8 cellular contexts compared by ENCODE assay signal in genomic region chr2:239296020-239296932, GRCh38.
DNase-seq lines count a peak whose midpoint lies in the region; ATAC-seq and TF ChIP-seq lines count a peak whose summit lies in the region.

No MANE protein-coding gene starts in this region.

- H3K9me3 Mint-ChIP-seq in activated CD4-positive, alpha-beta T cell treated with anti-CD3 and anti-CD28 coated beads, Interleukin-2, amount 10 ng/mL, durations not matched to agents 7 days and 5 days, result no peaks in the 10 kb centered on the region

- peak overlapping the region; percentile 93 for H3K27ac Mint-ChIP-seq in activated CD4-positive, alpha-beta T cell treated with anti-CD3 and anti-CD28 coated beads, Interleukin-2, amount 10 ng/mL, durations not matched to agents 7 days and 5 days

- no peak for TF ChIP-seq CTCF in right lobe of liver (IDR thresholded peaks at IDR 0.05)

- peak overlapping the region; percentile 85 for H3K4me3 Mint-ChIP-seq in activated CD4-positive, alpha-beta T cell treated with anti-CD3 and anti-CD28 coated beads, Interleukin-2, amount 10 ng/mL, durations not matched to agents 7 days and 5 days

- H3K27me3 ChIP-seq in right lobe of liver, result no peaks in the 10 kb centered on the region

- peak overlapping the region; percentile 23 for H3K27ac ChIP-seq in angular gyrus (ENCODE audit: low read depth, low read length)
- H3K27ac ChIP-seq in right lobe of liver, result peak overlapping the region in 2 of 3 donors; percentile 12 to 59
- H3K27ac ChIP-seq in substantia nigra (ENCODE audit: low read depth, low read length, poor library complexity, severe bottlenecking), result peak overlapping the region; percentile 78

- no peak for DNase-seq in activated CD4-positive, alpha-beta T cell treated with anti-CD3 and anti-CD28 coated beads, Interleukin-2, amount 10 ng/mL, durations not matched to agents 7 days and 5 days
- no peak for DNase-seq in activated CD4-positive, alpha-beta T cell treated with anti-CD3 and anti-CD28 coated beads for 4 hours
- DNase-seq in right lobe of liver (peak; percentile 76 to 88 (median 85)), substantia nigra (lab: John Stamatoyannopoulos, UW) (peak in 23 of 49 donors; percentile 46 to 82 (median 59))

- no peak for TF ChIP-seq POLR2A in right lobe of liver (IDR thresholded peaks at IDR 0.05)

- POLR2A ChIA-PET in activated CD4-positive, alpha-beta T cell treated with anti-CD3 and anti-CD28 coated beads, Interleukin-2, amount 10 ng/mL, durations not matched to agents 7 days and 5 days (lab: Charles Lee), result no interaction called here

- H3K4me1 Mint-ChIP-seq in activated CD4-positive, alpha-beta T cell treated with anti-CD3 and anti-CD28 coated beads, Interleukin-2, amount 10 ng/mL, durations not matched to agents 7 days and 5 days, result peaks cover 80% of the 10 kb centered on the region

- intact Hi-C loops in right lobe of liver (cut with DNase I), result no loop called here

- no peaks in the 10 kb centered on the region for H3K9me3 ChIP-seq in right lobe of liver

- no peaks in the 10 kb centered on the region for H3K27me3 Mint-ChIP-seq in activated CD4-positive, alpha-beta T cell treated with anti-CD3 and anti-CD28 coated beads, Interleukin-2, amount 10 ng/mL, durations not matched to agents 7 days and 5 days

- peaks cover 16% of the 10 kb centered on the region for H3K36me3 Mint-ChIP-seq in activated CD4-positive, alpha-beta T cell treated with anti-CD3 and anti-CD28 coated beads, Interleukin-2, amount 10 ng/mL, durations not matched to agents 7 days and 5 days (ENCODE audit: low read depth)

- CTCF ChIA-PET in activated CD4-positive, alpha-beta T cell treated with anti-CD3 and anti-CD28 coated beads, Interleukin-2, amount 10 ng/mL, durations not matched to agents 7 days and 5 days (lab: Charles Lee), result interaction anchor here (0.6 to 2.0 kb wide), 8 partner anchors 8 to 1473 kb away, joined by 3 to 7 read pairs (median 3); no protein-coding TSS in a partner anchor

- H3K36me3 ChIP-seq in right lobe of liver, result no peaks in the 10 kb centered on the region

- 28% methylated on average over 12 of the region's 19 CpGs for WGBS in right lobe of liver (ENCODE audit: insufficient coverage, low coverage, low lambda C conversion rate, missing lambda C conversion rate)

- ATAC-seq in right lobe of liver (peak; percentile 74 to 82 (median 78)), GM18861 (IDR thresholded peaks at IDR 0.05; ENCODE audit: unreplicated experiment) (no peak), GM19324 (IDR thresholded peaks at IDR 0.05; ENCODE audit: low FRiP score, unreplicated experiment) (no peak), HG03175 (IDR thresholded peaks at IDR 0.05; ENCODE audit: unreplicated experiment) (no peak)

- peaks cover 0 to 72% (median 35%) of the 10 kb centered on the region in 4 donors for H3K4me1 ChIP-seq in right lobe of liver

- peak overlapping the region in 1 of 3 donors; percentile 14 for H3K4me3 ChIP-seq in right lobe of liver

Comparison
In these comparisons a context has a peak if more than half of its experiments do, and no peak if none do; other contexts are left out.
1. DNase-seq: peak in right lobe of liver (3 of 3); none in activated CD4-positive, alpha-beta T cell treated with anti-CD3 and anti-CD28 coated beads, Interleukin-2, amount 10 ng/mL, durations not matched to agents 7 days and 5 days (single experiment) and activated CD4-positive, alpha-beta T cell treated with anti-CD3 and anti-CD28 coated beads for 4 hours (0 of 2).
2. H3K27ac ChIP-seq: peak in every context shown above with its lines; median percentile 78 in substantia nigra; 36 in right lobe of liver; 23 in angular gyrus.
3. ATAC-seq: peak in right lobe of liver (4 of 4); none in GM18861 (single experiment), GM19324 (single experiment) and HG03175 (single experiment).